ENCODE assay signal across 17 cellular contexts in the genomic region with DNA sequence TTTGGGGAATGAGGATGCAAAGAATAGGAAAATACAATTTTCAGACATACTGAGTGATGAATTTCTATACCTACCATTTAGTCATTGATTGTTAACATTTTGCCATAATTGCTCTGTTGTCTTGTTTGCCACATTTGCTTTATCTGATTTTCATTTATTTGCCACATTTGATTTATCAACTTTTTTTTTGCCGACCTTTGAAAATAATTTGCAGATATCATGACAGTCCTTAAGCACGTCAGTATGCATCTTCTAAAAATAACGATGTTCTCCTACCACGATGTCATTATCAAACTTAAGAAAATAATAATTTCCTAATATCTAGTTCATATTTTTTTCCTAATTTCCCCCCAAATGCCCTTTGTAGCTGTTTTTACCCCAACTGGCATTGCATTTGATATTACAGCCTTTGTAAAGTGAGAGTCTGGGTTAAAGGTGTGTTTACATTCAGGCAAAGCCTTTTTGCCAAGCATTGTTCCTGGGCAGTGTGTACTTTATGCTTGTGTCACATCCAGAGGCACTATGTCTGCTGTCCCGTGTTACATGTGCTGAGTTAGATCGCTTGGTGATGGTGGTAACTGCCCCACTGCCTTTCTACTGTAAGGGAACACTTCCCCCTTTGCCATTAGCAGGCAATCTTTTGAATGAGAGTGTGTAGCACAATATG.
"Had no signal": no experiment of that assay in that cellular context is flagged by ENCODE, and none has a peak within 500 bp of the region (broad histone marks: within the 10 kb centered on the region; RNA-seq: fewer than 3 reads in every experiment).

No MANE protein-coding gene starts in this region.

- H3K9me3 ChIP-seq: mucosa of descending colon, ovary, right atrium auricular region had no signal

- H2AFZ ChIP-seq: hepatocyte had no signal

- H3K4me3 ChIP-seq: coronary artery, dorsolateral prefrontal cortex, hepatocyte, mucosa of descending colon, ovary, right atrium auricular region had no signal

- ATAC-seq: left cardiac atrium, mucosa of descending colon, natural killer cell had no signal

- H3K79me2 ChIP-seq: hepatocyte had no signal

- H3K27ac ChIP-seq: coronary artery, dorsolateral prefrontal cortex, hepatocyte, ovary, right atrium auricular region had no signal

- H3K36me3 ChIP-seq: ovary had no signal

- DNase-seq: dorsolateral prefrontal cortex; effector CD8-positive, alpha-beta T cell; foreskin melanocyte; head of caudate nucleus; kidney; left cardiac atrium; mammary epithelial cell; mucosa of descending colon; natural killer cell; ovary; small intestine; stimulated activated CD4-positive, alpha-beta T cell treated with anti-CD3 and anti-CD28 coated beads, Interleukin-12 subunit alpha, Interleukin-12 subunit beta, amount 100 ng/mL, for 4 hours; stimulated activated naive CD4-positive, alpha-beta T cell; trophoblast cell had no signal

- H3K27me3 ChIP-seq: dorsolateral prefrontal cortex, hepatocyte, ovary, right atrium auricular region had no signal

- H3K4me1 ChIP-seq: right atrium auricular region had no signal

- H3K4me2 ChIP-seq: hepatocyte had no signal
